ENCODE assay signal across 10 cellular contexts in the genomic region with DNA sequence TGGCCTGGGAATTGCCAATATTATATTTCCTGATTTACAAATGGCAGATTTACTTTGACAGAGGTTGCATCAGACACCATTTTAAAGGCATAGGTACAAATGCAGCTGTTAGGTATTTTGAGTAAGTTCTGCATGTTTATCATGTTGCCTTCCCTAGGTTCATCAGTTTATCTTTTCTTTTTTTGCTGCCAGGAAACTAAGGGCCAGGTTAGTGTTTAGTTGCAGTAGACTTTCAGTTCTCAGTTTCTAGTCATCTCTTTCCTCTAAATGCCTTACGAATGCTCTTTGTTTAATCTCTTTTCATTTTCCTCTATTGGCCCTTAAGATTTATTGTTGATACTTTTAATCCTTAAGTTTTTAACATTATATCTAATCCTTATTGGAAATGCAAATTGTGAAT.
A peak's percentile ranks its signal among the peaks of the same experiment; 100 is the strongest.
DNase-seq lines count a peak whose midpoint lies in the region; ATAC-seq lines count a peak whose summit lies in the region.
"Had no signal": no experiment of that assay in that cellular context is flagged by ENCODE, and none has a peak within 500 bp of the region (broad histone marks: within the 10 kb centered on the region; RNA-seq: fewer than 3 reads in every experiment).

No MANE protein-coding gene starts in this region.

- ATAC-seq in GM18508 (IDR thresholded peaks at IDR 0.05; ENCODE audit: insufficient read depth, unreplicated experiment) = peak; percentile 90
- peak; percentile 92 for ATAC-seq in GM19463 (IDR thresholded peaks at IDR 0.05; ENCODE audit: unreplicated experiment)
- ATAC-seq in HG02870 (IDR thresholded peaks at IDR 0.05; ENCODE audit: unreplicated experiment) = peak; percentile 93
- ATAC-seq in HG03521 (IDR thresholded peaks at IDR 0.05; ENCODE audit: unreplicated experiment) = peak; percentile 85

- DNase-seq in NCI-H2196 (lab: John Stamatoyannopoulos, UW; ENCODE audit: unreplicated experiment) = no peak
- DNase-seq in DMS 273 (lab: John Stamatoyannopoulos, UW; ENCODE audit: unreplicated experiment) = no peak
- no peak for DNase-seq in putamen (ENCODE audit: low spot score)
- no peak for DNase-seq in activated naive CD4-positive, alpha-beta T cell (lab: John Stamatoyannopoulos, UW)
- DNase-seq: brain microvascular endothelial cell, NCI-H1092 treated with DMSO at 0.1 percent for 48 hours had no signal
